In the genomic region with DNA sequence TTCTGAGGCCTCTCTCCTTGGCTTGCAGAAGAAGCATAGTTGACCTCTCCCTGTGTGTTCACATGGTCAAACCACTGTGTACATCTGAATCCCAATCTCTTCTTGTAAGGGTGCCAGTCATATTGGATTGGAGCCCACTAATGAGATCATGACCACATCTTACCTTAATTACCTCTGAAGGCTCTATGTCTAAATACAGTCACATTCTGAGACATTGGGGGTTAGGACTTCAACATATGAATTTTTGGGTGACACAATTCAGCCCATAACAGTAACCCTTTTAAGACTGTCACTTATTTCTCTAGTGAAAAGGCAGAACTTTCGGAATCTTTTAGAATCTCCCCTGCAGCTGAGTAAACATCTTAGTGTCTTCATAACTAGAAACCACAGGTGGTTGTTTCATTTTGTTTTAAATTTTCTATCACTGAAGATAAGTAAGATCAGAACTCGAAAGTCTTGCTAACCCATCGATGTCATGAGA, we compare ENCODE assay signal across 9 cellular contexts.
DNase-seq lines count a peak whose midpoint lies in the region; ATAC-seq and TF ChIP-seq lines count a peak whose summit lies in the region.
"Had no signal": no experiment of that assay in that cellular context is flagged by ENCODE, and none has a peak within 500 bp of the region (broad histone marks: within the 10 kb centered on the region; RNA-seq: fewer than 3 reads in every experiment).

No MANE protein-coding gene starts in this region.

- DNase-seq in GM13976 (ENCODE audit: low spot score) (peak; percentile 75), GM20000 (ENCODE audit: low spot score) (peak; percentile 50), brain pericyte (ENCODE audit: low read depth, low spot score) (peak; percentile 48), erythroblast (lab: John Stamatoyannopoulos, UW) (no peak)
- DNase-seq in effector CD4-positive, alpha-beta T cell, result no peak
- DNase-seq: NCI-H1417 treated with DMSO at 0.1 percent for 48 hours had no signal

- in situ Hi-C loops in GM13976 (cut with MboI; ENCODE audit: low sequenced_read_pairs, unreplicated experiment), result no loop called here

- no peak for TF ChIP-seq POLR2A in erythroblast (IDR thresholded peaks at IDR 0.05; ENCODE audit: low read length)

- ATAC-seq in HG03432 (IDR thresholded peaks at IDR 0.05; ENCODE audit: unreplicated experiment) (peak; percentile 64), HG02884 (IDR thresholded peaks at IDR 0.05; ENCODE audit: unreplicated experiment) (no peak), HG03571 (IDR thresholded peaks at IDR 0.05; ENCODE audit: unreplicated experiment) (no peak)

- no peak for TF ChIP-seq CTCF in GM13976 (IDR thresholded peaks at IDR 0.05; ENCODE audit: borderline replicate concordance, control extremely low read depth, extremely low read depth, insufficient read depth, missing control alignments)
- no peak for TF ChIP-seq CTCF in GM20000 (IDR thresholded peaks at IDR 0.05; ENCODE audit: extremely low read depth, missing control alignments)

Comparison
In these comparisons a context has a peak if more than half of its experiments do, and no peak if none do; other contexts are left out.
1. DNase-seq: peak in GM13976 (single experiment), GM20000 (single experiment) and brain pericyte (single experiment); none in effector CD4-positive, alpha-beta T cell (single experiment) and erythroblast (0 of 2).